ENCODE assay signal across 20 cellular contexts in the genomic region with DNA sequence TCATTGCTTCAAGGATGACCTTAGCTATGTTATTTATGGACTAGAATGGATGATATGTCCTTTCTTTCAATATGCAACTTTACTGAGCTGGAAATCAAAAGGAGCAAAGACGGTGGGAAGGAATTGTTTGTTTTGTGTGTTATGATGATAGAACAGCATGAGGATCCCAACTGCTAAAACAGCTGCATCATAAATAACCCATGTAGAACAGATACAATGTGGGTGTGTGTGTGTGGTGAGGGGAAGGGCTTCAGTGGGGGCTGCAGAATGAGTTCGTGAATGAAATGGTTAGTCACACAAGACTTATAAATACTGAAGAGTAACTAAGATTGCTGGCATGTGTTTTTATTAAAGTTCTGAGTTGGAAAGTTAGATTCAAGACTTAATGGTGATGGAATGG.
"Had no signal": no experiment of that assay in that cellular context is flagged by ENCODE, and none has a peak within 500 bp of the region (broad histone marks: within the 10 kb centered on the region; RNA-seq: fewer than 3 reads in every experiment).

No MANE protein-coding gene starts in this region.

- H3K79me2 ChIP-seq: parathyroid adenoma had no signal

- H3K4me3 ChIP-seq: adrenal gland, gastrocnemius medialis, left lung, tibial artery had no signal

- DNase-seq: activated CD4-positive, alpha-beta T cell treated with anti-CD3 and anti-CD28 coated beads, Interleukin-2, amount 10 ng/mL, durations not matched to agents 7 days and 5 days; activated CD8-positive, alpha-beta T cell treated with anti-CD3 and anti-CD28 coated beads, Interleukin-2, amount 10 ng/mL, durations not matched to agents 7 days and 5 days; activated effector memory CD4-positive, alpha-beta T cell treated with Interleukin-2 at 50 U/mL for 16 hours; activated T-cell treated with anti-CD3 and anti-CD28 coated beads, Interleukin-2, amount 50 U/mL, for 4 hours; adrenal gland; gastrocnemius medialis; head of caudate nucleus; kidney; left lung; mammary epithelial cell; naive thymus-derived CD4-positive, alpha-beta T cell; stimulated activated CD4-positive, alpha-beta T cell treated with anti-CD3 and anti-CD28 coated beads, Interleukin-12 subunit alpha, Interleukin-12 subunit beta, amount 100 ng/mL, for 4 hours; stimulated activated CD4-positive, alpha-beta T cell treated with anti-CD3 and anti-CD28 coated beads, Interleukin-1b, Interleukin-23, amount 100 ng/mL, for 48 hours; stimulated activated CD8-positive, alpha-beta memory T cell treated with anti-CD3 and anti-CD28 coated beads, Interleukin-4, amount 100 ng/mL, for 48 hours; stimulated activated naive CD4-positive, alpha-beta T cell; tibial artery had no signal

- H3K36me3 Mint-ChIP-seq: activated naive CD4-positive, alpha-beta T cell treated with anti-CD3 and anti-CD28 coated beads, Interleukin-2, amount 50 U/mL, for 24 hours had no signal

- H3K4me1 ChIP-seq: adrenal gland, left lung, tibial artery had no signal

- ATAC-seq: activated CD4-positive, CD25-positive, alpha-beta regulatory T cell treated with anti-CD3 and anti-CD28 coated beads, Interleukin-2, amount 50 U/mL, for 24 hours; activated CD8-positive, alpha-beta T cell treated with anti-CD3 and anti-CD28 coated beads, Interleukin-2, amount 10 ng/mL, durations not matched to agents 7 days and 5 days; activated T-cell treated with anti-CD3 and anti-CD28 coated beads, Interleukin-2, amount 50 U/mL, for 4 hours; gastrocnemius medialis; left lung; naive thymus-derived CD4-positive, alpha-beta T cell; sciatic nerve had no signal

- H3K27me3 Mint-ChIP-seq: activated naive CD4-positive, alpha-beta T cell treated with anti-CD3 and anti-CD28 coated beads, Interleukin-2, amount 50 U/mL, for 24 hours had no signal

- H3K9me3 Mint-ChIP-seq: activated naive CD4-positive, alpha-beta T cell treated with anti-CD3 and anti-CD28 coated beads, Interleukin-2, amount 50 U/mL, for 24 hours; activated T-cell treated with anti-CD3 and anti-CD28 coated beads, Interleukin-2, amount 50 U/mL, for 4 hours had no signal

- H3K4me3 Mint-ChIP-seq: activated CD4-positive, alpha-beta T cell treated with anti-CD3 and anti-CD28 coated beads, Interleukin-2, amount 10 ng/mL, durations not matched to agents 7 days and 5 days; activated CD8-positive, alpha-beta T cell treated with anti-CD3 and anti-CD28 coated beads, Interleukin-2, amount 10 ng/mL, durations not matched to agents 7 days and 5 days; activated naive CD4-positive, alpha-beta T cell treated with anti-CD3 and anti-CD28 coated beads, Interleukin-2, amount 50 U/mL, for 24 hours; activated T-cell treated with anti-CD3 and anti-CD28 coated beads, Interleukin-2, amount 50 U/mL, for 4 hours; naive thymus-derived CD4-positive, alpha-beta T cell had no signal

- H3K27me3 ChIP-seq: adrenal gland, gastrocnemius medialis, left lung, tibial artery had no signal

- H3K27ac ChIP-seq: gastrocnemius medialis, left lung, parathyroid adenoma, tibial artery had no signal

- H2AFZ ChIP-seq: parathyroid adenoma had no signal

- H3K9me3 ChIP-seq: adrenal gland, gastrocnemius medialis, left lung, tibial artery had no signal

- FAIRE-seq: kidney had no signal

- H3K36me3 ChIP-seq: adrenal gland, gastrocnemius medialis, left lung, tibial artery had no signal

- H3K27ac Mint-ChIP-seq: activated CD4-positive, alpha-beta T cell treated with anti-CD3 and anti-CD28 coated beads, Interleukin-2, amount 10 ng/mL, durations not matched to agents 7 days and 5 days; activated CD8-positive, alpha-beta T cell treated with anti-CD3 and anti-CD28 coated beads, Interleukin-2, amount 10 ng/mL, durations not matched to agents 7 days and 5 days; activated naive CD4-positive, alpha-beta T cell treated with anti-CD3 and anti-CD28 coated beads, Interleukin-2, amount 50 U/mL, for 24 hours; naive thymus-derived CD4-positive, alpha-beta T cell had no signal
